ENCODE assay signal across 11 cellular contexts in genomic region chr1:93661829-93662474, GRCh38. TPM values are rescaled to one million over a fixed set of nuclear protein-coding genes. Genes with fewer than 3 reads are reported as not detected.
A peak's percentile ranks its signal among the peaks of the same experiment; 100 is the strongest.
DNase-seq lines count a peak whose midpoint lies in the region; ATAC-seq and TF ChIP-seq lines count a peak whose summit lies in the region.
"Had no signal": no experiment of that assay in that cellular context is flagged by ENCODE, and none has a peak within 500 bp of the region (broad histone marks: within the 10 kb centered on the region; RNA-seq: fewer than 3 reads in every experiment).

No MANE protein-coding gene starts in this region.

- H3K4me3 ChIP-seq in PC-9 (peak overlapping the region; percentile 1; the same call in 1 of the 2 replicates), esophagus squamous epithelium (peak overlapping the region in 1 of 4 donors; percentile 17)

- H3K27me3 Mint-ChIP-seq in stimulated activated memory B cell treated with anti-CD40 and anti-IgM and Interleukin-4, amounts not matched to agents 10 μg/mL and 1 μg/mL and 100 μg/mL, for 72 hours, result no peaks in the 10 kb centered on the region

- no peaks in the 10 kb centered on the region for H3K9me3 Mint-ChIP-seq in stimulated activated memory B cell treated with anti-CD40 and anti-IgM and Interleukin-4, amounts not matched to agents 10 μg/mL and 1 μg/mL and 100 μg/mL, for 72 hours

- WGBS in esophagus squamous epithelium, 2 donors, result 40 to 47% methylated on average over 7 of the region's 7 CpGs

- peaks cover 28% of the 10 kb centered on the region for H3K4me1 Mint-ChIP-seq in stimulated activated memory B cell treated with anti-CD40 and anti-IgM and Interleukin-4, amounts not matched to agents 10 μg/mL and 1 μg/mL and 100 μg/mL, for 72 hours

- H3K4me1 ChIP-seq in PC-9 (replicated peaks; ENCODE audit: insufficient read depth) (peaks cover 74% of the 10 kb centered on the region), esophagus squamous epithelium (peaks cover 10 to 58% (median 39%) of the 10 kb centered on the region in 3 donors)

- no peak overlapping the region for H2AFZ ChIP-seq in PC-9

- H3K9me3 ChIP-seq in PC-9 (ENCODE audit: insufficient read depth, low read depth) (no peaks in the 10 kb centered on the region), esophagus squamous epithelium (no peaks in the 10 kb centered on the region)

- peaks cover 46% of the 10 kb centered on the region for H3K36me3 Mint-ChIP-seq in stimulated activated memory B cell treated with anti-CD40 and anti-IgM and Interleukin-4, amounts not matched to agents 10 μg/mL and 1 μg/mL and 100 μg/mL, for 72 hours

- TF ChIP-seq CTCF in PC-9 (conservative IDR thresholded peaks at IDR 0.05) (no peak), esophagus squamous epithelium (IDR thresholded peaks at IDR 0.05) (no peak)

- H3K4me2 ChIP-seq in PC-9, result peak overlapping the region; percentile 65

- peak overlapping the region; percentile 40 for H3K27ac Mint-ChIP-seq in stimulated activated memory B cell treated with anti-CD40 and anti-IgM and Interleukin-4, amounts not matched to agents 10 μg/mL and 1 μg/mL and 100 μg/mL, for 72 hours

- H3K4me3 Mint-ChIP-seq in stimulated activated memory B cell treated with anti-CD40 and anti-IgM and Interleukin-4, amounts not matched to agents 10 μg/mL and 1 μg/mL and 100 μg/mL, for 72 hours, result no peak overlapping the region

- peaks cover 100% of the 10 kb centered on the region for H3K79me2 ChIP-seq in PC-9 (ENCODE audit: low read depth)

- intact Hi-C loops in PC-9 (cut with micrococcal nuclease; ENCODE audit: unreplicated experiment) (loop anchor here (1.0 kb wide), 1 partner anchor 18 kb away; no protein-coding TSS in a partner anchor), esophagus squamous epithelium (cut with DNase I) (no loop called here)

- H3K27ac ChIP-seq in PC-9 (peak overlapping the region; percentile 86), esophagus squamous epithelium (peak overlapping the region; percentile 6 to 66 (median 24))

- POLR2A ChIA-PET in PC-9 (lab: Charles Lee; ENCODE audit: unreplicated experiment) (interaction anchor here (0.6 to 1.0 kb wide), 7 partner anchors 10 to 152 kb away, joined by 3 to 10 read pairs (median 3); no protein-coding TSS in a partner anchor), HEK293T (lab: Yijun Ruan, JAX) (no interaction called here)

- TF ChIP-seq POLR2A in esophagus squamous epithelium (IDR thresholded peaks at IDR 0.05), result no peak

- H3K27me3 ChIP-seq in PC-9 (ENCODE audit: insufficient read depth, low read depth) (no peaks in the 10 kb centered on the region), esophagus squamous epithelium (no peaks in the 10 kb centered on the region)

- H3K36me3 ChIP-seq in PC-9 (ENCODE audit: low read depth), result peaks cover 82% of the 10 kb centered on the region
- no peaks in the 10 kb centered on the region for H3K36me3 ChIP-seq in esophagus squamous epithelium

- CTCF ChIA-PET in PC-9 (lab: Charles Lee) (interaction anchor here (0.7 to 1.3 kb wide), 3 partner anchors 10 to 35 kb away, joined by 3 to 6 read pairs (median 4); no protein-coding TSS in a partner anchor), HEK293T (lab: Yijun Ruan, JAX) (no interaction called here)

- peaks cover 65% of the 10 kb centered on the region for H4K20me1 ChIP-seq in PC-9 (ENCODE audit: insufficient read depth)

- DNase-seq in PC-9, result peak; percentile 60 to 83
- no peak for DNase-seq in esophagus squamous epithelium (lab: John Stamatoyannopoulos, UW)
- no peak for DNase-seq in HEK293T (ENCODE audit: extremely low spot score)
- DNase-seq in iPS-NIHi11 (ENCODE audit: low spot score), result no peak
- DNase-seq in DMS 273 (lab: John Stamatoyannopoulos, UW; ENCODE audit: unreplicated experiment), result no peak
- DNase-seq: NCI-H187 treated with DMSO at 0.1 percent for 48 hours; stimulated activated CD8-positive, alpha-beta memory T cell treated with anti-CD3 and anti-CD28 coated beads, Interleukin-4, amount 100 ng/mL, for 48 hours had no signal

- ATAC-seq in GM18858 (IDR thresholded peaks at IDR 0.05; ENCODE audit: unreplicated experiment) (peak; percentile 53), HG03139 (IDR thresholded peaks at IDR 0.05; ENCODE audit: unreplicated experiment) (no peak)
- ATAC-seq in stimulated activated memory B cell treated with anti-CD40 and anti-IgM and Interleukin-4, amounts not matched to agents 10 μg/mL and 1 μg/mL and 100 μg/mL, for 72 hours, result no peak
- ATAC-seq: left lobe of liver had no signal

- TSS peak; percentile 4 for BruUV-seq in PC-9 (replicated peaks; lab: Mats Ljungman, UMichigan)

- peaks cover 95% of the 10 kb centered on the region for H3F3A ChIP-seq in PC-9 (ENCODE audit: insufficient read depth, low read depth)

- H3K9me2 ChIP-seq in PC-9 (ENCODE audit: insufficient read depth), result no peaks in the 10 kb centered on the region

TF ChIP-seq in HEK293T, 16 proteins besides CTCF, POLR2A, EP300 and RAD21:
- TF ChIP-seq BHLHE40 (IDR thresholded peaks at IDR 0.05; ENCODE audit: borderline replicate concordance), result no peak

RNA-seq across cellular contexts. Expression of gene BCAR3, which starts 19.7 kb away (rescaled TPM):
- total RNA-seq in PC-9 (2021) (62.5 and 70.0 TPM in 2 replicates), esophagus squamous epithelium (10 to 100 TPM in 1 of 4 donors, 1 to 10 TPM in 3; 6.9 to 17.5 (median 9.4) TPM)

Comparison
In these comparisons a context has a peak if more than half of its experiments do, and no peak if none do; other contexts are left out.
1. DNase-seq: peak in PC-9 (2 of 2); none in esophagus squamous epithelium (single experiment), HEK293T (single experiment), iPS-NIHi11 (single experiment) and DMS 273 (single experiment).